Comparison of ENCODE assay signal across 21 cellular contexts in genomic region chr1:47562147-47562546, GRCh38.
"Had no signal": no experiment of that assay in that cellular context is flagged by ENCODE, and none has a peak within 500 bp of the region (broad histone marks: within the 10 kb centered on the region; RNA-seq: fewer than 3 reads in every experiment).

No MANE protein-coding gene starts in this region.

- H2AFZ ChIP-seq: neural progenitor cell had no signal

- ATAC-seq: left lobe of liver; natural killer cell; stimulated activated naive CD8-positive, alpha-beta T cell treated with anti-CD3 and anti-CD28 coated beads, Interleukin-15, amount 100 ng/mL, for 72 hours had no signal

- H3K9ac ChIP-seq: neural progenitor cell had no signal

- H3K27ac Mint-ChIP-seq: endodermal cell; natural killer cell; neural progenitor cell; stimulated activated naive B cell treated with anti-CD40 and anti-IgM and Interleukin-4, amounts not matched to agents 10 μg/mL and 1 μg/mL and 100 μg/mL, for 72 hours had no signal

- H3K4me3 Mint-ChIP-seq: endodermal cell; natural killer cell; neural progenitor cell; stimulated activated naive B cell treated with anti-CD40 and anti-IgM and Interleukin-4, amounts not matched to agents 10 μg/mL and 1 μg/mL and 100 μg/mL, for 72 hours; stimulated activated naive CD8-positive, alpha-beta T cell treated with anti-CD3 and anti-CD28 coated beads, Interleukin-15, amount 100 ng/mL, for 72 hours had no signal

- DNase-seq: effector CD4-positive, alpha-beta T cell; hippocampal formation; natural killer cell; nucleus accumbens; ovary; psoas muscle; stimulated activated CD4-positive, alpha-beta T cell treated with anti-CD3 and anti-CD28 coated beads, Interleukin-15, amount 100 ng/mL, for 24 hours; stimulated activated CD4-positive, alpha-beta T cell treated with anti-CD3 and anti-CD28 coated beads, Interleukin-1b, Interleukin-23, amount 100 ng/mL, for 48 hours; stimulated activated CD4-positive, alpha-beta T cell treated with anti-CD3 and anti-CD28 coated beads, Interleukin-4, amount 100 ng/mL, for 24 hours; stimulated activated naive B cell treated with anti-CD40 and anti-IgM and Interleukin-4, amounts not matched to agents 10 μg/mL and 1 μg/mL and 100 μg/mL, for 72 hours; stimulated activated naive CD8-positive, alpha-beta T cell treated with anti-CD3 and anti-CD28 coated beads, Interleukin-15, amount 100 ng/mL, for 72 hours; testis; transverse colon had no signal

- H3K4me1 ChIP-seq: psoas muscle, spleen had no signal

- H3K27me3 ChIP-seq: neural progenitor cell, ovary, testis had no signal

- H3K27ac ChIP-seq: heart left ventricle, neural progenitor cell, ovary, psoas muscle, testis, transverse colon had no signal

- H3K4me3 ChIP-seq: coronary artery, heart left ventricle, neural progenitor cell, ovary, psoas muscle, spleen, testis, transverse colon had no signal

- FAIRE-seq: endothelial cell of umbilical vein, frontal cortex had no signal

- H3K9me3 ChIP-seq: heart left ventricle, ovary, psoas muscle, spleen, testis, transverse colon had no signal

- H3K36me3 Mint-ChIP-seq: natural killer cell; neural progenitor cell; stimulated activated naive B cell treated with anti-CD40 and anti-IgM and Interleukin-4, amounts not matched to agents 10 μg/mL and 1 μg/mL and 100 μg/mL, for 72 hours had no signal

- H3K4me2 ChIP-seq: neural progenitor cell had no signal

- H3K9me3 Mint-ChIP-seq: endodermal cell; natural killer cell; neural progenitor cell; stimulated activated naive B cell treated with anti-CD40 and anti-IgM and Interleukin-4, amounts not matched to agents 10 μg/mL and 1 μg/mL and 100 μg/mL, for 72 hours; stimulated activated naive CD8-positive, alpha-beta T cell treated with anti-CD3 and anti-CD28 coated beads, Interleukin-15, amount 100 ng/mL, for 72 hours had no signal

- H3K36me3 ChIP-seq: heart left ventricle, neural progenitor cell, ovary, spleen, transverse colon had no signal
